In the genomic region with DNA sequence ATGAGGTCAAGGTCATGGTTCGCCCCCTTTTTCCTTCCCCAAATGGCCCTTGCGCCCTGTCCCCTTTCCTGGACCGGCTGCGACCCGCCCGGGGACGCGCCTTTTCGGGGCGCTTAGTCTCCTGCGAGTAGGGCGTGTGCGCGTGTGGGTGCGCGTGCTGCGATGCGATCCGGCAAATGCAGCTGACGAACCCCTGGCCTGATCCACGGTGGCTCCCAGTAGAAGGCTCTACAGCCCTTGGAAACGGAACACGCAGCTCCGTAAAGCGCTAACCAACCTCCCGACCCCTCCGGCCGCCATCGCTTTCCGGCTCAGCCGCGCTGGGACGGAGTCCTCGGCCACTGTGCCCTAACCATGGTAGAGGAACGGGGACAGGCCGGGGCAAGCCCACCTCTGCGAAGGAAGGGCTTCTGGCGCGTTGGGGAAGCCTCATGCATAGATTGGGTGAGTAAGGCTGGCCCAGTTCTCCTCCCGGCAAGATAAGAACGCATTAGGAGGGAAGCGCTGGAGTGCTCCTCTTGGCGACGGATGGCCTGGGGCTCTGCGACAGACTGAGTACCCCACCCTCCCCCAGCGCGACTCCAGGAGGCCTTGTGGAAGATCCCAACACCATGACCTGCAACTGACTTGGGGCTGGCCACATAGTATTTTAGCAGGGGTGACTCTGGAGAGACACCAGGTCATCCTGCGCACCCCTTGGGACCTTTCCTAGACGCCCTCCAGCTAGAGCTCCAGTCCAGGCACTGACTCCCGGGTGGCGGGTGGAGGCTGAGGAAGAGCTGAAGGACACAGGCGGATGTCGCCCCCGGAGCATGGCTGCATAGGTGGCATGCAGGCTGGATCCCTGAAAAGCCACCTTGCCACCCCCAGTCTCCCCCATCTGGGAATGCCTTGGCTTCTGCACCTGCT, we compare ENCODE assay signal across 8 cellular contexts. TPM values are rescaled to one million over a fixed set of nuclear protein-coding genes. Genes with fewer than 3 reads are reported as not detected.
DNase-seq lines count a peak whose midpoint lies in the region; ATAC-seq and TF ChIP-seq lines count a peak whose summit lies in the region.

No MANE protein-coding gene starts in this region.

- CTCF ChIA-PET in A673 (lab: Charles Lee): interaction anchor here (0.6 to 0.8 kb wide), 2 partner anchors 77 to 136 kb away, joined by 3 to 8 read pairs; no protein-coding TSS in a partner anchor

- intact Hi-C loops in A673 (cut with micrococcal nuclease; ENCODE audit: unreplicated experiment): no loop called here

- H3K27me3 ChIP-seq in A673 (replicated peaks; ENCODE audit: insufficient read depth, low read depth, low read length, poor library complexity): peaks cover 44% of the 10 kb centered on the region

- peaks cover 6 to 8% (median 8%) of the 10 kb centered on the region in 3 donors for H3K4me1 Mint-ChIP-seq in IgD-negative memory B cell
- peaks cover 12% of the 10 kb centered on the region for H3K4me1 Mint-ChIP-seq in central memory CD8-positive, alpha-beta T cell

- H3K4me1 ChIP-seq in A673 (ENCODE audit: insufficient read depth, low read length, poor library complexity, severe bottlenecking) (peaks cover 9% of the 10 kb centered on the region), mesodermal cell (ENCODE audit: control insufficient read depth, insufficient read depth, low read length, poor library complexity, severe bottlenecking) (peaks cover 9% of the 10 kb centered on the region)

- peak overlapping the region; percentile 85 to 97 (median 94) for H3K4me3 Mint-ChIP-seq in IgD-negative memory B cell
- peak overlapping the region; percentile 93 for H3K4me3 Mint-ChIP-seq in central memory CD8-positive, alpha-beta T cell

- H3K27ac Mint-ChIP-seq in IgD-negative memory B cell: peak overlapping the region in 2 of 3 donors; percentile 53 to 93
- no peak overlapping the region for H3K27ac Mint-ChIP-seq in central memory CD8-positive, alpha-beta T cell (ENCODE audit: low read depth)

- POLR2A ChIA-PET in A673 (lab: Charles Lee; ENCODE audit: low non-redundant PET): no interaction called here

- H3K9me3 ChIP-seq in A673 (ENCODE audit: low read depth, low read length, poor library complexity, severe bottlenecking): no peaks in the 10 kb centered on the region
- no peaks in the 10 kb centered on the region for H3K9me3 ChIP-seq in mesodermal cell (ENCODE audit: control insufficient read depth, low read length)

- H3K9me3 Mint-ChIP-seq in IgD-negative memory B cell: no peaks in the 10 kb centered on the region
- H3K9me3 Mint-ChIP-seq in central memory CD8-positive, alpha-beta T cell: no peaks in the 10 kb centered on the region

- H3K36me3 ChIP-seq in A673 (ENCODE audit: insufficient read depth, low read length, poor library complexity, severe bottlenecking): no peaks in the 10 kb centered on the region
- no peaks in the 10 kb centered on the region for H3K36me3 ChIP-seq in mesodermal cell (ENCODE audit: control insufficient read depth, insufficient read depth, low read length)

- no TSS peak for BruUV-seq in A673 (replicated peaks; lab: Mats Ljungman, UMichigan)

- no peak for DNase-seq in A673 (ENCODE audit: low spot score)
- no peak for DNase-seq in central memory CD8-positive, alpha-beta T cell (ENCODE audit: low spot score in 2 of 2)
- DNase-seq in SKM-1 treated with dmso at 0.1 percent for 144 hours (lab: John Stamatoyannopoulos, UW; ENCODE audit: unreplicated experiment): no peak
- no peak for DNase-seq in activated effector memory CD4-positive, alpha-beta T cell treated with Interleukin-2 at 50 U/mL for 16 hours
- no peak for DNase-seq in occipital lobe (lab: John Stamatoyannopoulos, UW)

- H3K27me3 Mint-ChIP-seq in IgD-negative memory B cell: peaks cover 32% of the 10 kb centered on the region
- peaks cover 76% of the 10 kb centered on the region for H3K27me3 Mint-ChIP-seq in central memory CD8-positive, alpha-beta T cell

- TF ChIP-seq CTCF in A673 (conservative IDR thresholded peaks at IDR 0.05; ENCODE audit: low read depth, low read length): no peak

- no peak for ATAC-seq in central memory CD8-positive, alpha-beta T cell (replicated peaks; ENCODE audit: extremely low read depth, poor library complexity, severe bottlenecking)
- no peak for ATAC-seq in HG02970 (IDR thresholded peaks at IDR 0.05; ENCODE audit: low FRiP score, unreplicated experiment)

- H3K36me3 Mint-ChIP-seq in IgD-negative memory B cell: no peaks in the 10 kb centered on the region
- H3K36me3 Mint-ChIP-seq in central memory CD8-positive, alpha-beta T cell (ENCODE audit: insufficient read depth): peaks cover 6% of the 10 kb centered on the region

- H3K4me3 ChIP-seq in A673 (ENCODE audit: low read depth, low read length, poor library complexity, severe bottlenecking) (peak overlapping the region; percentile 48), mesodermal cell (ENCODE audit: extremely low read depth, insufficient read depth, low read length, poor library complexity, severe bottlenecking) (peak overlapping the region; percentile 66)

- WGBS in mesodermal cell (ENCODE audit: insufficient coverage in 2 of 2), 2 experiments: 17% methylated on average over 34 to 43 of the region's 54 CpGs

- no peak overlapping the region for H3K27ac ChIP-seq in A673 (ENCODE audit: low read depth, low read length, poor library complexity, severe bottlenecking)
- H3K27ac ChIP-seq in mesodermal cell (ENCODE audit: low read depth, low read length, severe bottlenecking): no peak overlapping the region

RNA-seq across cellular contexts. Expression of gene SLC4A11, which starts 1.1 kb away (rescaled TPM):
- total RNA-seq in A673 (2021): 1.1 and 1.5 TPM in 2 replicates
- polyA plus RNA-seq in IgD-negative memory B cell: not detected
- 7.6 TPM for polyA plus RNA-seq in mesodermal cell (2013, experiment 1 of 2)
- polyA plus RNA-seq in mesodermal cell (2013, experiment 2 of 2): 6.4 TPM
- total RNA-seq in occipital lobe: not detected

RNA-seq across cellular contexts. Expression of gene ITPA, which starts 30.8 kb away (rescaled TPM):
- total RNA-seq in A673 (2021) (79.9 and 81.3 TPM in 2 replicates), occipital lobe (36.3 TPM)
- 49.3 TPM for polyA plus RNA-seq in IgD-negative memory B cell
- 36.5 TPM for polyA plus RNA-seq in mesodermal cell (2013, experiment 1 of 2)
- polyA plus RNA-seq in mesodermal cell (2013, experiment 2 of 2): 29.2 TPM

RNA-seq across cellular contexts. Expression of gene DDRGK1, which starts 35.6 kb away (rescaled TPM):
- total RNA-seq in A673 (2021) (60.2 and 72.0 TPM in 2 replicates), occipital lobe (22.6 TPM)
- 52.1 TPM for polyA plus RNA-seq in IgD-negative memory B cell
- polyA plus RNA-seq in mesodermal cell (2013, experiment 1 of 2): 29.8 TPM
- polyA plus RNA-seq in mesodermal cell (2013, experiment 2 of 2): 25.4 TPM
